ENCODE assay signal across 8 cellular contexts in the genomic region with DNA sequence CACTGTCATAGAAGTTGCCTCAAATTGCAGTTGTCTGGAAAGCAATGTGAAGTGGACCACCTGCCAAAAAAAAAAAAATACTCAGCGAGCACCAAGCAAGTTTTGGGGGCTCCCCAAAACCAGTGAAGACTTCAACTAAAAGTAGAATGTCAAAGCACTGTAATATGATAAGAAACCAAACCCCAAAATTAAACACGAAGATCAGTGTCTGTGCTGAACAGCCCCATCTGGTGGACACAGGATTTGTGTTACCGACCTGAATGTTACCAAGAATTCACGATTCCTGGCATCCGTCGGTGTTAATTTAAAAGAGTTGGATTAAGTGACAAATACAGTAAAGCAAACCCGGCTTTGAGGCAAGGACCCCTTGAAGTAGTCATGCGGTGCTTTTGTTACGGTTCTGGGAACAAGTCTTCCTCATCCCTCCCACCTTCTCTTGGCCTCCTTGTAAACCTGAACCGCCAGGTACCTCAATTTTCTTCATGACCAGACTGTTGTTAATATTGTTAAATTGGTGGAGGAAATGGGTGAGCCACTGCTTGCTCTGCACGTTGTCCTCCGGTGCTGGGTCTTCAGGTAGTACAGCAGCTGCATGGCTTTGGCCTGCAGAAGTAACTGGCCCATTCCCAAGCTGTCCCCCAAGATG. TPM values are rescaled to one million over a fixed set of nuclear protein-coding genes. Genes with fewer than 3 reads are reported as not detected.
A peak's percentile ranks its signal among the peaks of the same experiment; 100 is the strongest.
DNase-seq lines count a peak whose midpoint lies in the region; ATAC-seq and TF ChIP-seq lines count a peak whose summit lies in the region.

No MANE protein-coding gene starts in this region.

- no peaks in the 10 kb centered on the region for H3K9me3 ChIP-seq in MM.1S (replicated peaks; ENCODE audit: insufficient read depth, low read length)

- peaks cover 23% of the 10 kb centered on the region for H3K27me3 ChIP-seq in MM.1S (replicated peaks; ENCODE audit: insufficient read depth, low read length)

- no peaks in the 10 kb centered on the region for H3F3A ChIP-seq in MM.1S (ENCODE audit: insufficient read depth, low read length)

- peak overlapping the region; percentile 64; the same call in 1 of the 2 replicates for H3K4me2 ChIP-seq in MM.1S (ENCODE audit: low read depth, low read length)

- DNase-seq in NCI-H1105 treated with DMSO at 0.1 percent for 48 hours (lab: John Stamatoyannopoulos, UW) = peak; percentile 17
- no peak for DNase-seq in NCI-H1105 (lab: John Stamatoyannopoulos, UW)
- peak; percentile 66 for DNase-seq in MM.1S
- peak; percentile 70 for DNase-seq in activated CD4-positive, alpha-beta T cell treated with anti-CD3 and anti-CD28 coated beads for 48 hours
- peak; percentile 65 to 75 for DNase-seq in dermis microvascular lymphatic vessel endothelial cell (ENCODE audit: low read depth in 2 of 2)
- DNase-seq in medulla oblongata (ENCODE audit: extremely low spot score) = peak; percentile 74
- DNase-seq in stimulated activated CD8-positive, alpha-beta memory T cell treated with anti-CD3 and anti-CD28 coated beads, Interleukin-4, amount 100 ng/mL, for 48 hours = peak; percentile 68

- peak overlapping the region; percentile 7; the same call in 1 of the 2 replicates for H2AFZ ChIP-seq in MM.1S (ENCODE audit: low read length)

- no peaks in the 10 kb centered on the region for H3K4me1 ChIP-seq in MM.1S (ENCODE audit: low read length)

- no peak overlapping the region for H3K4me3 ChIP-seq in MM.1S (ENCODE audit: low read length)

- H3K27ac ChIP-seq in MM.1S (ENCODE audit: low read length) = no peak overlapping the region

- H3K9me2 ChIP-seq in MM.1S (replicated peaks; ENCODE audit: insufficient read depth, low read length) = no peaks in the 10 kb centered on the region

- ATAC-seq in GM18907 (IDR thresholded peaks at IDR 0.05; ENCODE audit: unreplicated experiment) = no peak

- no peaks in the 10 kb centered on the region for H4K20me1 ChIP-seq in MM.1S (ENCODE audit: insufficient read depth, low read length)

- H3K79me2 ChIP-seq in MM.1S (ENCODE audit: low read length) = no peaks in the 10 kb centered on the region

- no peaks in the 10 kb centered on the region for H3K36me3 ChIP-seq in MM.1S (replicated peaks; ENCODE audit: insufficient read depth, low read length)

- peak; percentile 80 for TF ChIP-seq CTCF in MM.1S (IDR thresholded peaks at IDR 0.05; ENCODE audit: low read length)

- H3K9ac ChIP-seq in MM.1S (ENCODE audit: low read length) = no peak overlapping the region

RNA-seq across cellular contexts. Expression of a gene that starts 31.3 kb away (rescaled TPM):
- 49.9 and 72.3 TPM in 2 replicates for total RNA-seq in dermis microvascular lymphatic vessel endothelial cell

RNA-seq across cellular contexts. Expression of a gene that starts 33.7 kb away (rescaled TPM):
- 19.1 and 25.9 TPM in 2 replicates for total RNA-seq in dermis microvascular lymphatic vessel endothelial cell

RNA-seq across cellular contexts. Expression of a gene that starts 57.3 kb away (rescaled TPM):
- total RNA-seq in dermis microvascular lymphatic vessel endothelial cell = 30.0 and 30.4 TPM in 2 replicates

RNA-seq across cellular contexts. Expression of a gene that starts 59.9 kb away (rescaled TPM):
- total RNA-seq in dermis microvascular lymphatic vessel endothelial cell = 43.5 and 47.4 TPM in 2 replicates
